Comparison of ENCODE assay signal across 8 cellular contexts in genomic region chr2:1744446-1745170, GRCh38. TPM values are rescaled to one million over a fixed set of nuclear protein-coding genes. Genes with fewer than 3 reads are reported as not detected.
DNase-seq lines count a peak whose midpoint lies in the region; FAIRE-seq and TF ChIP-seq lines count a peak whose summit lies in the region.

TSS of gene PXDN (minus strand) at chr2:1744515. CDS start at chr2:1744455, 60 bp downstream.

- FAIRE-seq in GM12891 (lab: Jason Lieb, UNC) (no peak), endothelial cell of umbilical vein (lab: Jason Lieb, UNC) (peak; percentile 15)

- H4K20me1 ChIP-seq in endothelial cell of umbilical vein (replicated peaks; ENCODE audit: control insufficient read depth, extremely low read depth, insufficient read depth, low read length): no peaks in the 10 kb centered on the region

- H3K27ac ChIP-seq in endothelial cell of umbilical vein (ENCODE audit: insufficient read depth, low read depth, low read length): peak within 1 kb of the TSS; percentile 87
- H3K27ac ChIP-seq in urinary bladder (ENCODE audit: low read depth): peak within 1 kb of the TSS; percentile 84

- H3K9ac ChIP-seq in NT2/D1 (ENCODE audit: insufficient read length, low read depth) (peak within 1 kb of the TSS; percentile 76), endothelial cell of umbilical vein (replicated peaks; ENCODE audit: extremely low read depth, insufficient read depth, low read length) (peak within 1 kb of the TSS; percentile 90)

- H3K4me1 ChIP-seq in NT2/D1 (ENCODE audit: insufficient read depth, insufficient read length) (peaks cover 7% of the 10 kb centered on the region), endothelial cell of umbilical vein (ENCODE audit: control insufficient read depth, extremely low read depth, insufficient read depth, low read length) (peaks cover 18% of the 10 kb centered on the region), urinary bladder (ENCODE audit: insufficient read depth) (no peaks in the 10 kb centered on the region)

- H3K4me1 Mint-ChIP-seq in activated CD4-positive, alpha-beta memory T cell treated with anti-CD3 and anti-CD28 coated beads, Interleukin-2, amount 10 ng/mL, durations not matched to agents 7 days and 5 days: peaks cover 2% of the 10 kb centered on the region

- TF ChIP-seq POLR2A in GM12891 (IDR thresholded peaks at IDR 0.05; ENCODE audit: low read depth, low read length): no peak
- TF ChIP-seq POLR2A in endothelial cell of umbilical vein (IDR thresholded peaks at IDR 0.05; ENCODE audit: low read depth, low read length): peak; percentile 74

- no TSS peak for BruUV-seq in endothelial cell of umbilical vein (replicated peaks; lab: Mats Ljungman, UMichigan)

- no peak within 1 kb of the TSS for H3K27ac Mint-ChIP-seq in activated CD4-positive, alpha-beta memory T cell treated with anti-CD3 and anti-CD28 coated beads, Interleukin-2, amount 10 ng/mL, durations not matched to agents 7 days and 5 days

- peaks cover 28% of the 10 kb centered on the region for H3K79me2 ChIP-seq in endothelial cell of umbilical vein (ENCODE audit: control insufficient read depth, insufficient read depth, low read length)

- H3K9me3 ChIP-seq in NT2/D1 (ENCODE audit: insufficient read depth, low read length): no peaks in the 10 kb centered on the region
- H3K9me3 ChIP-seq in endothelial cell of umbilical vein (replicated peaks; ENCODE audit: control insufficient read depth, insufficient read depth, low read length): no peaks in the 10 kb centered on the region

- H2AFZ ChIP-seq in endothelial cell of umbilical vein (ENCODE audit: low read depth, low read length): peak within 1 kb of the TSS; percentile 87

- dilution Hi-C loops in endothelial cell of umbilical vein (cut with MboI; ENCODE audit: extremely low pct_ligation_motif_present, low sequenced_read_pairs): no loop called here

- WGBS in urinary bladder: 1% methylated on average over 71 of the region's 71 CpGs

- POLR2A ChIA-PET in endothelial cell of umbilical vein (lab: Charles Lee): interaction anchor here (0.6 to 0.8 kb wide), 2 partner anchors 37 to 92 kb away, joined by 3 read pairs; no protein-coding TSS in a partner anchor
- POLR2A ChIA-PET in activated CD4-positive, alpha-beta memory T cell treated with anti-CD3 and anti-CD28 coated beads, Interleukin-2, amount 10 ng/mL, durations not matched to agents 7 days and 5 days (lab: Charles Lee): no interaction called here

- CTCF ChIA-PET in endothelial cell of umbilical vein (lab: Charles Lee): interaction anchor here (0.7 kb wide), 1 partner anchor 58 kb away, joined by 3 read pairs; no protein-coding TSS in a partner anchor
- CTCF ChIA-PET in activated CD4-positive, alpha-beta memory T cell treated with anti-CD3 and anti-CD28 coated beads, Interleukin-2, amount 10 ng/mL, durations not matched to agents 7 days and 5 days (lab: Charles Lee): no interaction called here

- H3K27me3 Mint-ChIP-seq in activated CD4-positive, alpha-beta memory T cell treated with anti-CD3 and anti-CD28 coated beads, Interleukin-2, amount 10 ng/mL, durations not matched to agents 7 days and 5 days: peaks cover 34% of the 10 kb centered on the region

- H3K36me3 Mint-ChIP-seq in activated CD4-positive, alpha-beta memory T cell treated with anti-CD3 and anti-CD28 coated beads, Interleukin-2, amount 10 ng/mL, durations not matched to agents 7 days and 5 days (ENCODE audit: low read depth): no peaks in the 10 kb centered on the region

- H3K9me3 Mint-ChIP-seq in activated CD4-positive, alpha-beta memory T cell treated with anti-CD3 and anti-CD28 coated beads, Interleukin-2, amount 10 ng/mL, durations not matched to agents 7 days and 5 days: no peaks in the 10 kb centered on the region

- peak; percentile 55 for DNase-seq in GM12891 (ENCODE audit: insufficient read length, low spot score)
- DNase-seq in NT2/D1 (ENCODE audit: low read depth, low spot score): no peak
- peak; percentile 48 for DNase-seq in endothelial cell of umbilical vein (ENCODE audit: low read depth, low spot score)
- peak; percentile 12 for DNase-seq in midbrain (lab: John Stamatoyannopoulos, UW)
- DNase-seq in stimulated activated CD4-positive, alpha-beta T cell treated with anti-CD3 and anti-CD28 coated beads, Interleukin-2, amount 100 ng/mL, for 24 hours: no peak
- DNase-seq in CD1c-positive myeloid dendritic cell (ENCODE audit: extremely low spot score): no peak
- DNase-seq in activated CD4-positive, alpha-beta memory T cell treated with anti-CD3 and anti-CD28 coated beads, Interleukin-2, amount 10 ng/mL, durations not matched to agents 7 days and 5 days: no peak

- peaks cover 53% of the 10 kb centered on the region for H3K27me3 ChIP-seq in NT2/D1 (ENCODE audit: insufficient read depth, insufficient read length)
- H3K27me3 ChIP-seq in endothelial cell of umbilical vein (ENCODE audit: control insufficient read depth in 2 of 2, insufficient read depth in 2 of 2, low read length in 2 of 2): peaks cover 0 to 4% of the 10 kb centered on the region in 2 experiments

- H3K36me3 ChIP-seq in NT2/D1 (ENCODE audit: insufficient read depth, insufficient read length, low read length) (peaks cover 18% of the 10 kb centered on the region), endothelial cell of umbilical vein (ENCODE audit: control insufficient read depth in 2 of 2, extremely low read depth in 1 of 2, insufficient read depth in 2 of 2, low read length in 2 of 2) (no peaks in the 10 kb centered on the region), urinary bladder (ENCODE audit: insufficient read depth) (no peaks in the 10 kb centered on the region)

- peak within 1 kb of the TSS; percentile 76 for H3K4me2 ChIP-seq in endothelial cell of umbilical vein (ENCODE audit: insufficient read depth, low read length)

- no peak within 1 kb of the TSS for H3K4me3 Mint-ChIP-seq in activated CD4-positive, alpha-beta memory T cell treated with anti-CD3 and anti-CD28 coated beads, Interleukin-2, amount 10 ng/mL, durations not matched to agents 7 days and 5 days

- H3K4me3 ChIP-seq in NT2/D1 (ENCODE audit: insufficient read length, low read depth): peak within 1 kb of the TSS; percentile 61
- peak within 1 kb of the TSS; percentile 65 to 82 (median 67) for H3K4me3 ChIP-seq in endothelial cell of umbilical vein (replicated peaks in 1 of 3; ENCODE audit: insufficient read depth in 1 of 3, low read depth in 1 of 3, low read length in 3 of 3)
- peak within 1 kb of the TSS; percentile 69 for H3K4me3 ChIP-seq in urinary bladder (ENCODE audit: low read depth, low read length)

- intact Hi-C loops in endothelial cell of umbilical vein (cut with micrococcal nuclease): loop anchor here (2.0 kb wide), 1 partner anchor 1068 kb away; the partner anchor contains the start of gene TMEM18

- TF ChIP-seq CTCF in endothelial cell of umbilical vein (IDR thresholded peaks at IDR 0.05; ENCODE audit: extremely low read depth in 1 of 2, insufficient read depth in 1 of 2, low read depth in 1 of 2, low read length in 2 of 2): no peak

- no peaks in the 10 kb centered on the region for H3K9me1 ChIP-seq in endothelial cell of umbilical vein (replicated peaks; ENCODE audit: control insufficient read depth, extremely low read depth, insufficient read depth, low read length)

TF ChIP-seq in GM12891, 5 proteins besides CTCF, POLR2A, EP300 and RAD21:
- TF ChIP-seq TAF1 (IDR thresholded peaks at IDR 0.05; ENCODE audit: low read depth, low read length): no peak
- no peak for TF ChIP-seq PAX5 (IDR thresholded peaks at IDR 0.05; ENCODE audit: insufficient read depth, low read length, severe bottlenecking)
- no peak for TF ChIP-seq SPI1 (IDR thresholded peaks at IDR 0.05; ENCODE audit: low read depth, low read length)
- TF ChIP-seq POU2F2 (IDR thresholded peaks at IDR 0.05; ENCODE audit: low read depth, low read length): no peak
- TF ChIP-seq POLR2AphosphoS5 (IDR thresholded peaks at IDR 0.05; ENCODE audit: low read depth, low read length): no peak

TF ChIP-seq in endothelial cell of umbilical vein, 7 proteins besides CTCF, POLR2A, EP300 and RAD21:
- TF ChIP-seq MAX (IDR thresholded peaks at IDR 0.05; ENCODE audit: insufficient read depth, insufficient read length) (no peak), POLR2AphosphoS5 (IDR thresholded peaks at IDR 0.05; ENCODE audit: insufficient read depth, low read depth, low read length) (peak; percentile 60)

RNA-seq across cellular contexts. Expression of gene PXDN, which starts in this region (rescaled TPM):
- polyA plus RNA-seq in GM12891 (2012; ENCODE audit: low read depth, missing spikeins): 8.3 TPM
- total RNA-seq in endothelial cell of umbilical vein: 248 and 308 TPM in 2 replicates
- polyA plus RNA-seq in endothelial cell of umbilical vein: 231 and 246 TPM in 2 replicates
- 106 and 115 TPM in 2 replicates for polyA plus RNA-seq in endothelial cell of umbilical vein (2011; cell fraction: cytosol; rRNA removed)
- polyA plus RNA-seq in endothelial cell of umbilical vein (2011; cell fraction: nucleus; rRNA removed): 126 and 131 TPM in 2 replicates
- 257 and 281 TPM in 2 replicates for polyA plus RNA-seq in endothelial cell of umbilical vein (2012)
- polyA minus RNA-seq in endothelial cell of umbilical vein: 137 and 156 TPM in 2 replicates
- polyA minus RNA-seq in endothelial cell of umbilical vein (2011; cell fraction: cytosol; rRNA and poly(A)+ RNA removed): 8.0 TPM
- polyA minus RNA-seq in endothelial cell of umbilical vein (2011; cell fraction: nucleus; rRNA and poly(A)+ RNA removed): 89.5 and 93.8 TPM in 2 replicates
- total RNA-seq in urinary bladder: 256 TPM
- 77.8 TPM for polyA plus RNA-seq in urinary bladder
- total RNA-seq in activated CD4-positive, alpha-beta memory T cell treated with anti-CD3 and anti-CD28 coated beads, Interleukin-2, amount 10 ng/mL, durations not matched to agents 7 days and 5 days: not detected

Comparison
In these comparisons a context has a peak if more than half of its experiments do, and no peak if none do; other contexts are left out.
1. RNA of gene PXDN (total RNA-seq): 248 to 308 TPM in endothelial cell of umbilical vein and 256 TPM in urinary bladder (single experiment); not detected in activated CD4-positive, alpha-beta memory T cell treated with anti-CD3 and anti-CD28 coated beads, Interleukin-2, amount 10 ng/mL, durations not matched to agents 7 days and 5 days; every median in the first group is over 100 times any median in the second.
2. DNase-seq: peak in GM12891 (single experiment), endothelial cell of umbilical vein (single experiment) and midbrain (single experiment); none in NT2/D1 (single experiment), stimulated activated CD4-positive, alpha-beta T cell treated with anti-CD3 and anti-CD28 coated beads, Interleukin-2, amount 100 ng/mL, for 24 hours (0 of 2), CD1c-positive myeloid dendritic cell (single experiment) and activated CD4-positive, alpha-beta memory T cell treated with anti-CD3 and anti-CD28 coated beads, Interleukin-2, amount 10 ng/mL, durations not matched to agents 7 days and 5 days (single experiment).
3. Peak in every context shown above with its lines, with median percentiles within 50 percentile points of each other: H3K4me3 ChIP-seq.